Comparison of ENCODE assay signal across 1 cellular context in genomic region chr19:4968462-4969291, GRCh38.
TF ChIP-seq lines count a peak whose summit lies in the region.

Gene KDM4B (plus strand): TSS chr19:4969113. CDS start chr19:5032891, 63,778 bp downstream.

TF ChIP-seq in K562, 482 proteins besides CTCF, POLR2A, EP300 and RAD21 (continued from another document and continues in another):
- no peak for TF ChIP-seq CLOCK (CRISPR knock-in tag; IDR thresholded peaks at IDR 0.05; ENCODE audit: borderline replicate concordance)
- no peak for TF ChIP-seq NR3C1 (CRISPR knock-in tag; IDR thresholded peaks at IDR 0.05)
- TF ChIP-seq ZNF395 (CRISPR knock-in tag; IDR thresholded peaks at IDR 0.05): no peak
- TF ChIP-seq CHCHD3 (CRISPR knock-in tag; IDR thresholded peaks at IDR 0.05): no peak
- TF ChIP-seq CREB3 (tag; conservative IDR thresholded peaks at IDR 0.05; ENCODE audit: low read depth): no peak
- TF ChIP-seq RBFOX2 (IDR thresholded peaks at IDR 0.05; ENCODE audit: low read depth, low read length): peak; percentile 93
- TF ChIP-seq POLR2AphosphoS2 (IDR thresholded peaks at IDR 0.05; ENCODE audit: low read length): no peak
- TF ChIP-seq PREB (CRISPR knock-in tag; IDR thresholded peaks at IDR 0.05): no peak
- no peak for TF ChIP-seq MEF2D (tag; conservative IDR thresholded peaks at IDR 0.05; ENCODE audit: low read depth)
- TF ChIP-seq HDAC1 (IDR thresholded peaks at IDR 0.05): 0 out of 4 replicates have a peak, but pooled peaks of 1 of the 2 experiments have one; percentile 22
- TF ChIP-seq MBD1 (CRISPR knock-in tag; IDR thresholded peaks at IDR 0.05): no peak
- peak; percentile 100 for TF ChIP-seq PKNOX1 (IDR thresholded peaks at IDR 0.05)
- no peak for TF ChIP-seq ZNF696 (CRISPR knock-in tag; conservative IDR thresholded peaks at IDR 0.05)
- no peak for TF ChIP-seq TSC22D4 (tag; IDR thresholded peaks at IDR 0.05)
- TF ChIP-seq MAZ (CRISPR knock-in tag; conservative IDR thresholded peaks at IDR 0.05 in 1 of 2, IDR thresholded peaks at IDR 0.05 in 1 of 2): peak; percentile 98
- TF ChIP-seq GMEB1 (CRISPR knock-in tag; IDR thresholded peaks at IDR 0.05): peak; percentile 65
- TF ChIP-seq SOX6 (IDR thresholded peaks at IDR 0.05): peak; percentile 40; the same call in 1 of the 2 replicates
- peak; percentile 57; the same call in 1 of the 2 replicates for TF ChIP-seq TEAD4 (IDR thresholded peaks at IDR 0.05; ENCODE audit: low read length)
- no peak for TF ChIP-seq TEAD4 (CRISPR knock-in tag; IDR thresholded peaks at IDR 0.05; ENCODE audit: borderline replicate concordance)
- peak; percentile 99 for TF ChIP-seq TBP (optimal IDR thresholded peaks at IDR 0.05; ENCODE audit: low read depth, low read length)
- TF ChIP-seq JUND (IDR thresholded peaks at IDR 0.05; ENCODE audit: borderline replicate concordance, low read depth, low read length): 0 out of 2 replicates have a peak, but pooled peaks have one; percentile 42
- no peak; the same call in 2 of the 3 replicates for TF ChIP-seq JUND (tag; IDR thresholded peaks at IDR 0.05; ENCODE audit: borderline replicate concordance, low read depth, low read length)
- peak in 1 of 2 experiments; percentile 76; a peak in 1 of 4 replicates for TF ChIP-seq RCOR1 (IDR thresholded peaks at IDR 0.05; ENCODE audit: borderline replicate concordance in 1 of 2, low read depth in 2 of 2, low read length in 2 of 2)
- TF ChIP-seq ZNF583 (CRISPR knock-in tag; IDR thresholded peaks at IDR 0.05): no peak
- TF ChIP-seq FOS (IDR thresholded peaks at IDR 0.05; ENCODE audit: extremely low read depth, insufficient read length): peak; percentile 97
- TF ChIP-seq U2AF1 (optimal IDR thresholded peaks at IDR 0.05; ENCODE audit: low read depth, low read length): peak; percentile 47
- TF ChIP-seq HDAC2 (IDR thresholded peaks at IDR 0.05): peak; percentile 79; the same call in 1 of the 2 replicates
- no peak for TF ChIP-seq ZNF655 (CRISPR knock-in tag; IDR thresholded peaks at IDR 0.05)
- no peak for TF ChIP-seq ZNF140 (CRISPR knock-in tag; IDR thresholded peaks at IDR 0.05)
- TF ChIP-seq FOXK2 (conservative IDR thresholded peaks at IDR 0.05 in 1 of 2, IDR thresholded peaks at IDR 0.05 in 1 of 2; ENCODE audit: low read depth in 2 of 2): peak; percentile 77 to 79
- TF ChIP-seq KAT8 (IDR thresholded peaks at IDR 0.05; ENCODE audit: low read depth): no peak
- TF ChIP-seq YBX1 (IDR thresholded peaks at IDR 0.05): no peak
- TF ChIP-seq ZNF384 (IDR thresholded peaks at IDR 0.05; ENCODE audit: low read depth, low read length): no peak
- TF ChIP-seq TARDBP (IDR thresholded peaks at IDR 0.05): 0 out of 2 replicates have a peak, but pooled peaks have one; percentile 72
- no peak for TF ChIP-seq HDGF (IDR thresholded peaks at IDR 0.05)
- no peak for TF ChIP-seq ZC3H8 (IDR thresholded peaks at IDR 0.05)
- no peak for TF ChIP-seq CTCFL (IDR thresholded peaks at IDR 0.05; ENCODE audit: borderline replicate concordance, insufficient read depth, low read depth, low read length, poor library complexity, severe bottlenecking)
- TF ChIP-seq ZBTB7A (IDR thresholded peaks at IDR 0.05; ENCODE audit: borderline replicate concordance, control insufficient read depth, low read depth, low read length): no peak
- no peak for TF ChIP-seq ZNF445 (CRISPR knock-in tag; IDR thresholded peaks at IDR 0.05; ENCODE audit: low read depth)
- TF ChIP-seq ZNF609 (CRISPR knock-in tag; IDR thresholded peaks at IDR 0.05; ENCODE audit: borderline replicate concordance): no peak
- peak; percentile 100 for TF ChIP-seq MTA3 (IDR thresholded peaks at IDR 0.05; ENCODE audit: borderline replicate concordance)
